ENCODE assay signal across 1 cellular context in the genomic region with DNA sequence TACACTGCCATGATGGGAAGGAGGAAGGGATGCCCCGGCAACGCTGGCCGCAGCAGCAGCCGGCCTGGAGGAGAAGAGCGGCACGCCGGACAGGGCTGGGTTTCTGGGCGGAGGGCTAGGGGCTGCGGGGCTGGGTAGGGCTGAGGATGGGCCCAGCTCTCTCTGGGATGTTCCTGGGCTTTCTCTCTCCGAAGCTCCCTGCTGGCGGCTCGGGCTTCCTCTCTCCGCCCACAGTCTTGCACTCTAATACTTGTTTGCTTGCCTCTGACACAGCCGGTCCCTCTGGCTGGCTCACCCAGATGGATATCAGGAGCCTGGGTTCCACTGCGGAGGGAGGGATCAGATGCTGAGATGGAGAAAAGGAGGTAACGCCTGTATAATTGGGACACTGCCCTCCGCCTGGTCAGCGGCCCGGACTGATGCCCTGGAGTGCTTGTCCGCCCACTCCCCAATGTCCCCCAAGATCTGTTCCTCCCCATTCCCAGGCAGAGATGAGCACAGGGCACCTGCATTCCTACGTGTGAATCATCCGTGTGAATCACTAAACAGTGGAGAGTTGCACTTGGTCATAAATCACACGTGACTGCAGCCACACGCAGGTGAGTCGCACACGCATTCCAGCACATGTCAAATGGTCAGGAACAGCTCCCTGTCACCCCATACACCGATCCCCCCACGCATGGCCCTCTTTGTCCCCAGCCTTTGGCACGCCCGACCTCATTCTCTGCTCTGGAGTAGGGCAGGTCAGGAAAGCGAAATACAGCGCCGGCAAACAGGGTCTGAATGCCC.
TF ChIP-seq lines count a peak whose summit lies in the region.

TSS of gene ALOXE3 (minus strand) at position 535 of the 789 bp plus-strand sequence. CDS start at position 11, 524 bp downstream.

TF ChIP-seq in HepG2, 621 proteins besides CTCF, POLR2A, EP300 and RAD21 (continued from another document and continues in another):
- TF ChIP-seq BCLAF1 (IDR thresholded peaks at IDR 0.05): no peak
- 0 out of 2 replicates have a peak, but pooled peaks have one; percentile 7 for TF ChIP-seq ZNF556 (CRISPR knock-in tag; IDR thresholded peaks at IDR 0.05; ENCODE audit: borderline replicate concordance)
- no peak for TF ChIP-seq BCL6 (CRISPR knock-in tag; IDR thresholded peaks at IDR 0.05)
- TF ChIP-seq SOX13 (IDR thresholded peaks at IDR 0.05): no peak
- no peak for TF ChIP-seq SOX13 (CRISPR knock-in tag; conservative IDR thresholded peaks at IDR 0.05 in 1 of 2, IDR thresholded peaks at IDR 0.05 in 1 of 2)
- peak; percentile 2; the same call in 1 of the 2 replicates for TF ChIP-seq SAP130 (CRISPR knock-in tag; IDR thresholded peaks at IDR 0.05; ENCODE audit: low read depth)
- 0 out of 2 replicates have a peak, but pooled peaks have one; percentile 38 for TF ChIP-seq ZNF891 (CRISPR knock-in tag; IDR thresholded peaks at IDR 0.05)
- peak; percentile 90 for TF ChIP-seq BHLHE40 (IDR thresholded peaks at IDR 0.05; ENCODE audit: low read length)
- TF ChIP-seq FOSL2 (CRISPR knock-in tag; IDR thresholded peaks at IDR 0.05): peak; percentile 88
- TF ChIP-seq MED1 (CRISPR knock-in tag; IDR thresholded peaks at IDR 0.05): 0 out of 2 replicates have a peak, but pooled peaks have one; percentile 8
- TF ChIP-seq CERS6 (CRISPR knock-in tag; IDR thresholded peaks at IDR 0.05): 0 out of 2 replicates have a peak, but pooled peaks have one; percentile 67
- TF ChIP-seq NFKB2 (CRISPR knock-in tag; IDR thresholded peaks at IDR 0.05; ENCODE audit: borderline replicate concordance): peak; percentile 30; the same call in 1 of the 2 replicates
- TF ChIP-seq, protein P1, sequence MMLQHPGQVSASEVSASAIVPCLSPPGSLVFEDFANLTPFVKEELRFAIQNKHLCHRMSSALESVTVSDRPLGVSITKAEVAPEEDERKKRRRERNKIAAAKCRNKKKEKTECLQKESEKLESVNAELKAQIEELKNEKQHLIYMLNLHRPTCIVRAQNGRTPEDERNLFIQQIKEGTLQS (CRISPR knock-in tag; IDR thresholded peaks at IDR 0.05): 0 out of 2 replicates have a peak, but pooled peaks have one; percentile 7
- peak; percentile 31; the same call in 1 of the 2 replicates for TF ChIP-seq TFE3 (CRISPR knock-in tag; IDR thresholded peaks at IDR 0.05)
- TF ChIP-seq NRL (CRISPR knock-in tag; IDR thresholded peaks at IDR 0.05; ENCODE audit: borderline replicate concordance): 0 out of 2 replicates have a peak, but pooled peaks have one; percentile 31
- 0 out of 2 replicates have a peak, but pooled peaks have one; percentile 16 for TF ChIP-seq ARNT2 (CRISPR knock-in tag; IDR thresholded peaks at IDR 0.05; ENCODE audit: low read depth)
- TF ChIP-seq HDAC1 (CRISPR knock-in tag; IDR thresholded peaks at IDR 0.05): peak; percentile 28; the same call in 1 of the 2 replicates
- TF ChIP-seq, protein P2, sequence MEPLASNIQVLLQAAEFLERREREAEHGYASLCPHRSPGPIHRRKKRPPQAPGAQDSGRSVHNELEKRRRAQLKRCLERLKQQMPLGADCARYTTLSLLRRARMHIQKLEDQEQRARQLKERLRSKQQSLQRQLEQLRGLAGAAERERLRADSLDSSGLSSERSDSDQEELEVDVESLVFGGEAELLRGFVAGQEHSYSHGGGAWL (CRISPR knock-in tag; IDR thresholded peaks at IDR 0.05): 0 out of 2 replicates have a peak, but pooled peaks have one; percentile 52
- 0 out of 2 replicates have a peak, but pooled peaks have one; percentile 51 for TF ChIP-seq BRD4 (CRISPR knock-in tag; IDR thresholded peaks at IDR 0.05)
- 0 out of 2 replicates have a peak, but pooled peaks have one; percentile 41 for TF ChIP-seq ZFP91 (CRISPR knock-in tag; IDR thresholded peaks at IDR 0.05; ENCODE audit: borderline replicate concordance)
- TF ChIP-seq, protein P3, sequence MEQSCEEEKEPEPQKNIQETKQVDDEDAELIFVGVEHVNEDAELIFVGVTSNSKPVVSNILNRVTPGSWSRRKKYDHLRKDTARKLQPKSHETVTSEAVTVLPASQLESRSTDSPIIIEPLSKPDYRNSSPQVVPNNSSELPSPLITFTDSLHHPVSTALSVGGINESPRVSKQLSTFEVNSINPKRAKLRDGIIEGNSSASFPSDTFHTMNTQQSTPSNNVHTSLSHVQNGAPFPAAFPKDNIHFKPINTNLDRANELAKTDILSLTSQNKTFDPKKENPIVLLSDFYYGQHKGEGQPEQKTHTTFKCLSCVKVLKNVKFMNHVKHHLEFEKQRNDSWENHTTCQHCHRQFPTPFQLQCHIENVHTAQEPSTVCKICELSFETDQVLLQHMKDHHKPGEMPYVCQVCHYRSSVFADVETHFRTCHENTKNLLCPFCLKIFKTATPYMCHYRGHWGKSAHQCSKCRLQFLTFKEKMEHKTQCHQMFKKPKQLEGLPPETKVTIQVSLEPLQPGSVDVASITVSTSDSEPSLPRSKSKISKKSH (CRISPR knock-in tag; IDR thresholded peaks at IDR 0.05; ENCODE audit: borderline replicate concordance): 0 out of 2 replicates have a peak, but pooled peaks have one; percentile 63
- TF ChIP-seq TEAD3 (CRISPR knock-in tag; optimal IDR thresholded peaks at IDR 0.05; ENCODE audit: borderline replicate concordance): peak; percentile 61
- TF ChIP-seq CBX5 (CRISPR knock-in tag; IDR thresholded peaks at IDR 0.05; ENCODE audit: borderline replicate concordance): 0 out of 2 replicates have a peak, but pooled peaks have one; percentile 10
- TF ChIP-seq ZFP82 (CRISPR knock-in tag; IDR thresholded peaks at IDR 0.05; ENCODE audit: borderline replicate concordance): peak; percentile 16; the same call in 1 of the 2 replicates
- TF ChIP-seq RAD51 (IDR thresholded peaks at IDR 0.05; ENCODE audit: borderline replicate concordance): peak; percentile 20; the same call in 1 of the 2 replicates
- TF ChIP-seq HNRNPLL (IDR thresholded peaks at IDR 0.05; ENCODE audit: low read depth, low read length, poor library complexity, severe bottlenecking): no peak
- no peak for TF ChIP-seq CENPX (CRISPR knock-in tag; IDR thresholded peaks at IDR 0.05)
- TF ChIP-seq, protein P4, sequence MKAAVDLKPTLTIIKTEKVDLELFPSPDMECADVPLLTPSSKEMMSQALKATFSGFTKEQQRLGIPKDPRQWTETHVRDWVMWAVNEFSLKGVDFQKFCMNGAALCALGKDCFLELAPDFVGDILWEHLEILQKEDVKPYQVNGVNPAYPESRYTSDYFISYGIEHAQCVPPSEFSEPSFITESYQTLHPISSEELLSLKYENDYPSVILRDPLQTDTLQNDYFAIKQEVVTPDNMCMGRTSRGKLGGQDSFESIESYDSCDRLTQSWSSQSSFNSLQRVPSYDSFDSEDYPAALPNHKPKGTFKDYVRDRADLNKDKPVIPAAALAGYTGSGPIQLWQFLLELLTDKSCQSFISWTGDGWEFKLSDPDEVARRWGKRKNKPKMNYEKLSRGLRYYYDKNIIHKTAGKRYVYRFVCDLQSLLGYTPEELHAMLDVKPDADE (CRISPR knock-in tag; IDR thresholded peaks at IDR 0.05): no peak
- TF ChIP-seq, protein P5, sequence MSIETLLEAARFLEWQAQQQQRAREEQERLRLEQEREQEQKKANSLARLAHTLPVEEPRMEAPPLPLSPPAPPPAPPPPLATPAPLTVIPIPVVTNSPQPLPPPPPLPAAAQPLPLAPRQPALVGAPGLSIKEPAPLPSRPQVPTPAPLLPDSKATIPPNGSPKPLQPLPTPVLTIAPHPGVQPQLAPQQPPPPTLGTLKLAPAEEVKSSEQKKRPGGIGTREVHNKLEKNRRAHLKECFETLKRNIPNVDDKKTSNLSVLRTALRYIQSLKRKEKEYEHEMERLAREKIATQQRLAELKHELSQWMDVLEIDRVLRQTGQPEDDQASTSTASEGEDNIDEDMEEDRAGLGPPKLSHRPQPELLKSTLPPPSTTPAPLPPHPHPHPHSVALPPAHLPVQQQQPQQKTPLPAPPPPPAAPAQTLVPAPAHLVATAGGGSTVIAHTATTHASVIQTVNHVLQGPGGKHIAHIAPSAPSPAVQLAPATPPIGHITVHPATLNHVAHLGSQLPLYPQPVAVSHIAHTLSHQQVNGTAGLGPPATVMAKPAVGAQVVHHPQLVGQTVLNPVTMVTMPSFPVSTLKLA (IDR thresholded peaks at IDR 0.05): peak; percentile 69; the same call in 1 of the 2 replicates
- TF ChIP-seq FIP1L1 (IDR thresholded peaks at IDR 0.05; ENCODE audit: borderline replicate concordance, insufficient read depth, low read depth, low read length): no peak
- 0 out of 2 replicates have a peak, but pooled peaks have one; percentile 45 for TF ChIP-seq ZNF350 (CRISPR knock-in tag; IDR thresholded peaks at IDR 0.05; ENCODE audit: borderline replicate concordance, low read depth)
- TF ChIP-seq TCF7 (IDR thresholded peaks at IDR 0.05; ENCODE audit: low read depth): no peak
- TF ChIP-seq, protein P6, sequence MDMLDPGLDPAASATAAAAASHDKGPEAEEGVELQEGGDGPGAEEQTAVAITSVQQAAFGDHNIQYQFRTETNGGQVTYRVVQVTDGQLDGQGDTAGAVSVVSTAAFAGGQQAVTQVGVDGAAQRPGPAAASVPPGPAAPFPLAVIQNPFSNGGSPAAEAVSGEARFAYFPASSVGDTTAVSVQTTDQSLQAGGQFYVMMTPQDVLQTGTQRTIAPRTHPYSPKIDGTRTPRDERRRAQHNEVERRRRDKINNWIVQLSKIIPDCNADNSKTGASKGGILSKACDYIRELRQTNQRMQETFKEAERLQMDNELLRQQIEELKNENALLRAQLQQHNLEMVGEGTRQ (IDR thresholded peaks at IDR 0.05; ENCODE audit: low read depth, low read length): peak; percentile 58; the same call in 1 of the 2 replicates
- TF ChIP-seq, protein P6 (CRISPR knock-in tag; IDR thresholded peaks at IDR 0.05; ENCODE audit: borderline replicate concordance): no peak
- TF ChIP-seq KAT2B (IDR thresholded peaks at IDR 0.05; ENCODE audit: borderline replicate concordance, low read depth, low read length): no peak
